9 cellular contexts compared by ENCODE assay signal in the genomic region with DNA sequence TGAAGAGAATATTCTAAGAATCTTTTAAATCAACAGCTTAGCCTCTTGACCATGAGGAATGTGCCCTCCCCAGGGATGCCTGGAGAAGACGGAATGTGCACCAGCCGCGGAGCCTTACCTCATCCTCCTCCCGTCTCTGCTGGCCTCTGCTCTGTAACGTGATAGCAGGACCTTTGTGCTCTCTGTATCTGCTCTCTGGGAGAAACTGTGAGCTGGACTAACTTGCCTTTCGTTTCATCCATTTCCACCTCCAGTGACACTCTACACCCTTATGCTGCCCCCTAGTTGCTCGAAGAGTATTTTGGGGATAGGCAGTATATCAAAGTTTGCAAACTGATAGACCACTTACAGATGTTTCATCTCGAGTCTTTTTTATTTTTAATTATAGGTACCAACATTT.
DNase-seq lines count a peak whose midpoint lies in the region; ATAC-seq, FAIRE-seq and TF ChIP-seq lines count a peak whose summit lies in the region.
"Had no signal": no experiment of that assay in that cellular context is flagged by ENCODE, and none has a peak within 500 bp of the region (broad histone marks: within the 10 kb centered on the region; RNA-seq: fewer than 3 reads in every experiment).

No MANE protein-coding gene starts in this region.

- intact Hi-C loops in GM12878 (cut with micrococcal nuclease; ENCODE audit: unreplicated experiment) = loop anchor here (5.0 kb wide), 1 partner anchor 145 kb away; no protein-coding TSS in a partner anchor

- DNase-seq in A172 (ENCODE audit: low spot score) = peak; percentile 50
- DNase-seq in HT1080 (ENCODE audit: low read depth) = peak; percentile 52
- no peak for DNase-seq in GM12878 (ENCODE audit: low read depth, low spot score)
- peak; percentile 91 for DNase-seq in left kidney (ENCODE audit: low read depth, low spot score)
- no peak for DNase-seq in WERI-Rb-1
- no peak for DNase-seq in SKM-1 treated with dmso at 0.1 percent for 144 hours (lab: John Stamatoyannopoulos, UW; ENCODE audit: unreplicated experiment)
- DNase-seq in cortex of kidney (lab: John Stamatoyannopoulos, UW) = no peak
- DNase-seq: RPMI8226 had no signal

- no peak overlapping the region for H2AFZ ChIP-seq in GM12878 (ENCODE audit: control insufficient read depth, low read depth, low read length)

- SMC1A ChIA-PET in GM12878 (lab: Charles Lee; ENCODE audit: uncharacterized antibody, unreplicated experiment) = no interaction called here

- TF ChIP-seq EP300 in GM12878 (IDR thresholded peaks at IDR 0.05; ENCODE audit: borderline replicate concordance in 1 of 2, control insufficient read depth in 1 of 2, low read depth in 2 of 2, low read length in 2 of 2) = no peak

- POLR2A ChIA-PET in GM12878 (lab: Charles Lee) = no interaction called here

- TF ChIP-seq CTCF in GM12878 (IDR thresholded peaks at IDR 0.05 in 2 of 3, conservative IDR thresholded peaks at IDR 0.05 in 1 of 3; ENCODE audit: control insufficient read depth in 2 of 3, extremely low read depth in 1 of 3, insufficient read depth in 1 of 3, low read depth in 3 of 3, low read length in 3 of 3) (peak in 2 of 3 experiments; percentile 2 to 27; a peak in 2 of 6 replicates), WERI-Rb-1 (IDR thresholded peaks at IDR 0.05; ENCODE audit: low read depth, low read length) (no peak)

- H3K9me3 ChIP-seq in GM12878 (replicated peaks; ENCODE audit: control insufficient read depth, insufficient read depth, low read length) = no peaks in the 10 kb centered on the region
- H3K9me3 ChIP-seq in WERI-Rb-1 (ENCODE audit: severe bottlenecking) = no peaks in the 10 kb centered on the region

- TF ChIP-seq RAD21 in GM12878 (IDR thresholded peaks at IDR 0.05; ENCODE audit: insufficient read depth, low read depth, low read length) = no peak

- no peaks in the 10 kb centered on the region for H3K79me2 ChIP-seq in GM12878 (ENCODE audit: control insufficient read depth, insufficient read depth, low read length)

- H4K20me1 ChIP-seq in GM12878 (ENCODE audit: control insufficient read depth, insufficient read depth) = no peaks in the 10 kb centered on the region

- TF ChIP-seq POLR2A in GM12878 (IDR thresholded peaks at IDR 0.05; ENCODE audit: low read depth, low read length) = no peak

- ATAC-seq in GM12878 (peak; percentile 39; the same call in 2 of the 3 replicates), HG03457 (IDR thresholded peaks at IDR 0.05; ENCODE audit: unreplicated experiment) (no peak)

- no peaks in the 10 kb centered on the region for H3K36me3 ChIP-seq in GM12878 (ENCODE audit: control insufficient read depth in 2 of 2, insufficient read depth in 2 of 2, low read length in 1 of 2)
- no peaks in the 10 kb centered on the region for H3K36me3 ChIP-seq in WERI-Rb-1

- H3K27me3 ChIP-seq in GM12878 (replicated peaks in 1 of 2; ENCODE audit: control insufficient read depth in 2 of 2, insufficient read depth in 2 of 2, low read length in 1 of 2) = no peaks in the 10 kb centered on the region; a peak in 1 of 4 replicates
- peaks cover 42% of the 10 kb centered on the region for H3K27me3 ChIP-seq in WERI-Rb-1 (ENCODE audit: insufficient read depth, low read depth, severe bottlenecking)

- H3K4me3 ChIP-seq in GM12878 = no peak overlapping the region
- no peak overlapping the region for H3K4me3 ChIP-seq in WERI-Rb-1 (ENCODE audit: low read depth, low read length)

- RAD21 ChIA-PET in GM12878 (lab: Charles Lee; ENCODE audit: unreplicated experiment) = interaction anchor here (0.6 kb wide), 1 partner anchor 265 kb away, joined by 3 read pairs; no protein-coding TSS in a partner anchor

- H3K4me1 ChIP-seq in GM12878 (ENCODE audit: control insufficient read depth, insufficient read depth, low read length) = no peaks in the 10 kb centered on the region

- in situ Hi-C loops in GM12878 (cut with MboI) = no loop called here

- WGBS in GM12878 (ENCODE audit: insufficient coverage, insufficient replicate concordance, low lambda C conversion rate, missing lambda C conversion rate) = 32% methylated on average over 8 of the region's 8 CpGs

- no peak overlapping the region for H3K4me2 ChIP-seq in GM12878 (ENCODE audit: control insufficient read depth, insufficient read depth)

- CTCF ChIA-PET in GM12878 (lab: Yijun Ruan, JAX) = interaction anchor here (0.7 to 1.9 kb wide), 4 partner anchors 37 to 144 kb away, joined by 3 to 6 read pairs (median 3); no protein-coding TSS in a partner anchor

- no peak for FAIRE-seq in GM12878 (lab: Jason Lieb, UNC)

- no peak overlapping the region for H3K27ac ChIP-seq in GM12878 (ENCODE audit: control insufficient read depth, insufficient read depth)
- H3K27ac ChIP-seq in WERI-Rb-1 = no peak overlapping the region

- no TSS peak for BruUV-seq in GM12878 (replicated peaks; lab: Mats Ljungman, UMichigan)

- H3K9ac ChIP-seq in GM12878 (ENCODE audit: control insufficient read depth, insufficient read depth, low read length) = no peak overlapping the region

TF ChIP-seq in GM12878, 131 proteins besides CTCF, POLR2A, EP300 and RAD21 (continues in another document):
- TF ChIP-seq, protein P1, sequence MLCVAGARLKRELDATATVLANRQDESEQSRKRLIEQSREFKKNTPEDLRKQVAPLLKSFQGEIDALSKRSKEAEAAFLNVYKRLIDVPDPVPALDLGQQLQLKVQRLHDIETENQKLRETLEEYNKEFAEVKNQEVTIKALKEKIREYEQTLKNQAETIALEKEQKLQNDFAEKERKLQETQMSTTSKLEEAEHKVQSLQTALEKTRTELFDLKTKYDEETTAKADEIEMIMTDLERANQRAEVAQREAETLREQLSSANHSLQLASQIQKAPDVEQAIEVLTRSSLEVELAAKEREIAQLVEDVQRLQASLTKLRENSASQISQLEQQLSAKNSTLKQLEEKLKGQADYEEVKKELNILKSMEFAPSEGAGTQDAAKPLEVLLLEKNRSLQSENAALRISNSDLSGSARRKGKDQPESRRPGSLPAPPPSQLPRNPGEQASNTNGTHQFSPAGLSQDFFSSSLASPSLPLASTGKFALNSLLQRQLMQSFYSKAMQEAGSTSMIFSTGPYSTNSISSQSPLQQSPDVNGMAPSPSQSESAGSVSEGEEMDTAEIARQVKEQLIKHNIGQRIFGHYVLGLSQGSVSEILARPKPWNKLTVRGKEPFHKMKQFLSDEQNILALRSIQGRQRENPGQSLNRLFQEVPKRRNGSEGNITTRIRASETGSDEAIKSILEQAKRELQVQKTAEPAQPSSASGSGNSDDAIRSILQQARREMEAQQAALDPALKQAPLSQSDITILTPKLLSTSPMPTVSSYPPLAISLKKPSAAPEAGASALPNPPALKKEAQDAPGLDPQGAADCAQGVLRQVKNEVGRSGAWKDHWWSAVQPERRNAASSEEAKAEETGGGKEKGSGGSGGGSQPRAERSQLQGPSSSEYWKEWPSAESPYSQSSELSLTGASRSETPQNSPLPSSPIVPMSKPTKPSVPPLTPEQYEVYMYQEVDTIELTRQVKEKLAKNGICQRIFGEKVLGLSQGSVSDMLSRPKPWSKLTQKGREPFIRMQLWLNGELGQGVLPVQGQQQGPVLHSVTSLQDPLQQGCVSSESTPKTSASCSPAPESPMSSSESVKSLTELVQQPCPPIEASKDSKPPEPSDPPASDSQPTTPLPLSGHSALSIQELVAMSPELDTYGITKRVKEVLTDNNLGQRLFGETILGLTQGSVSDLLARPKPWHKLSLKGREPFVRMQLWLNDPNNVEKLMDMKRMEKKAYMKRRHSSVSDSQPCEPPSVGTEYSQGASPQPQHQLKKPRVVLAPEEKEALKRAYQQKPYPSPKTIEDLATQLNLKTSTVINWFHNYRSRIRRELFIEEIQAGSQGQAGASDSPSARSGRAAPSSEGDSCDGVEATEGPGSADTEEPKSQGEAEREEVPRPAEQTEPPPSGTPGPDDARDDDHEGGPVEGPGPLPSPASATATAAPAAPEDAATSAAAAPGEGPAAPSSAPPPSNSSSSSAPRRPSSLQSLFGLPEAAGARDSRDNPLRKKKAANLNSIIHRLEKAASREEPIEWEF (IDR thresholded peaks at IDR 0.05; ENCODE audit: insufficient replicate concordance, low read depth, low read length) = no peak
- TF ChIP-seq, protein P2, sequence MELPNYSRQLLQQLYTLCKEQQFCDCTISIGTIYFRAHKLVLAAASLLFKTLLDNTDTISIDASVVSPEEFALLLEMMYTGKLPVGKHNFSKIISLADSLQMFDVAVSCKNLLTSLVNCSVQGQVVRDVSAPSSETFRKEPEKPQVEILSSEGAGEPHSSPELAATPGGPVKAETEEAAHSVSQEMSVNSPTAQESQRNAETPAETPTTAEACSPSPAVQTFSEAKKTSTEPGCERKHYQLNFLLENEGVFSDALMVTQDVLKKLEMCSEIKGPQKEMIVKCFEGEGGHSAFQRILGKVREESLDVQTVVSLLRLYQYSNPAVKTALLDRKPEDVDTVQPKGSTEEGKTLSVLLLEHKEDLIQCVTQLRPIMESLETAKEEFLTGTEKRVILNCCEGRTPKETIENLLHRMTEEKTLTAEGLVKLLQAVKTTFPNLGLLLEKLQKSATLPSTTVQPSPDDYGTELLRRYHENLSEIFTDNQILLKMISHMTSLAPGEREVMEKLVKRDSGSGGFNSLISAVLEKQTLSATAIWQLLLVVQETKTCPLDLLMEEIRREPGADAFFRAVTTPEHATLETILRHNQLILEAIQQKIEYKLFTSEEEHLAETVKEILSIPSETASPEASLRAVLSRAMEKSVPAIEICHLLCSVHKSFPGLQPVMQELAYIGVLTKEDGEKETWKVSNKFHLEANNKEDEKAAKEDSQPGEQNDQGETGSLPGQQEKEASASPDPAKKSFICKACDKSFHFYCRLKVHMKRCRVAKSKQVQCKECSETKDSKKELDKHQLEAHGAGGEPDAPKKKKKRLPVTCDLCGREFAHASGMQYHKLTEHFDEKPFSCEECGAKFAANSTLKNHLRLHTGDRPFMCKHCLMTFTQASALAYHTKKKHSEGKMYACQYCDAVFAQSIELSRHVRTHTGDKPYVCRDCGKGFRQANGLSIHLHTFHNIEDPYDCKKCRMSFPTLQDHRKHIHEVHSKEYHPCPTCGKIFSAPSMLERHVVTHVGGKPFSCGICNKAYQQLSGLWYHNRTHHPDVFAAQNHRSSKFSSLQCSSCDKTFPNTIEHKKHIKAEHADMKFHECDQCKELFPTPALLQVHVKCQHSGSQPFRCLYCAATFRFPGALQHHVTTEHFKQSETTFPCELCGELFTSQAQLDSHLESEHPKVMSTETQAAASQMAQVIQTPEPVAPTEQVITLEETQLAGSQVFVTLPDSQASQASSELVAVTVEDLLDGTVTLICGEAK (IDR thresholded peaks at IDR 0.05; ENCODE audit: borderline replicate concordance) = no peak
- TF ChIP-seq MEF2B (IDR thresholded peaks at IDR 0.05; ENCODE audit: partially characterized antibody, poor library complexity, severe bottlenecking) = no peak
- TF ChIP-seq MTA2 (IDR thresholded peaks at IDR 0.05; ENCODE audit: low read depth) = no peak

Comparison
In these comparisons a context has a peak if more than half of its experiments do, and no peak if none do; other contexts are left out.
1. DNase-seq: peak in A172 (single experiment), HT1080 (single experiment) and left kidney (single experiment); none in GM12878 (single experiment), WERI-Rb-1 (single experiment), SKM-1 treated with dmso at 0.1 percent for 144 hours (single experiment) and cortex of kidney (single experiment).